Comparison of ENCODE assay signal across 27 cellular contexts in genomic region chr7:117679120-117679519, GRCh38.
"Had no signal": no experiment of that assay in that cellular context is flagged by ENCODE, and none has a peak within 500 bp of the region (broad histone marks: within the 10 kb centered on the region; RNA-seq: fewer than 3 reads in every experiment).

No MANE protein-coding gene starts in this region.

- H3K27me3 ChIP-seq: suprapubic skin, testis, thyroid gland, tibial artery, tibial nerve, transverse colon, upper lobe of left lung, upper lobe of right lung, uterus, vagina had no signal

- H3K9me3 ChIP-seq: stomach, suprapubic skin, testis, thoracic aorta, thyroid gland, tibial artery, tibial nerve, transverse colon, upper lobe of left lung, upper lobe of right lung, uterus, vagina had no signal

- H3K36me3 ChIP-seq: stomach, suprapubic skin, thoracic aorta, thyroid gland, tibial artery, tibial nerve, transverse colon, upper lobe of left lung, upper lobe of right lung, uterus, vagina had no signal

- H3K4me1 ChIP-seq: suprapubic skin, thyroid gland, tibial artery, tibial nerve, upper lobe of right lung, uterus, vagina had no signal

- FAIRE-seq: urothelium cell line had no signal

- ATAC-seq: stimulated activated effector memory CD8-positive, alpha-beta T cell treated with anti-CD3 and anti-CD28 coated beads, Interleukin-12 subunit alpha, Interleukin-12 subunit beta, amount 100 ng/mL, for 72 hours; stimulated activated memory B cell treated with anti-CD40 and anti-IgM and Interleukin-4, amounts not matched to agents 10 μg/mL and 1 μg/mL and 100 μg/mL, for 72 hours; stimulated activated naive B cell treated with anti-CD40 and anti-IgM and Interleukin-4, amounts not matched to agents 10 μg/mL and 1 μg/mL and 100 μg/mL, for 72 hours; stimulated activated naive CD8-positive, alpha-beta T cell treated with anti-CD3 and anti-CD28 coated beads, Interleukin-15, amount 100 ng/mL, for 72 hours; stimulated activated naive CD8-positive, alpha-beta T cell treated with anti-CD3 and anti-CD28 coated beads, Interleukin-15, Interleukin-2, amounts not matched to agents 100 U/mL and 50 U/mL, for 24 hours; upper lobe of right lung had no signal

- H3K27ac ChIP-seq: stomach, suprapubic skin, testis, thoracic aorta, thyroid gland, tibial artery, tibial nerve, transverse colon, upper lobe of left lung, upper lobe of right lung, uterus, vagina had no signal

- H3K4me3 ChIP-seq: stomach, suprapubic skin, testis, thoracic aorta, thyroid gland, tibial artery, tibial nerve, transverse colon, upper lobe of left lung, upper lobe of right lung, uterus, vagina had no signal

- DNase-seq: stimulated activated CD4-positive, alpha-beta T cell treated with anti-CD3 and anti-CD28 coated beads, Interleukin-2, amount 100 ng/mL, for 48 hours; stimulated activated CD4-positive, alpha-beta T cell treated with anti-CD3 and anti-CD28 coated beads, Interleukin-4, amount 100 ng/mL, for 1 hour; stimulated activated CD4-positive, alpha-beta T cell treated with anti-CD3 and anti-CD28 coated beads, Interleukin-4, amount 100 ng/mL, for 24 hours; stimulated activated CD4-positive, alpha-beta T cell treated with anti-CD3 and anti-CD28 coated beads, Interleukin-4, amount 100 ng/mL, for 4 hours; stimulated activated CD8-positive, alpha-beta memory T cell treated with anti-CD3 and anti-CD28 coated beads, Interleukin-4, amount 100 ng/mL, for 48 hours; stimulated activated naive B cell treated with anti-CD40 and anti-IgM and Interleukin-4, amounts not matched to agents 10 μg/mL and 1 μg/mL and 100 μg/mL, for 72 hours; stimulated activated naive CD4-positive, alpha-beta T cell; stimulated activated naive CD4-positive, alpha-beta T cell treated with Interleukin-2 at 50 U/mL for 16 hours; stimulated activated naive CD8-positive, alpha-beta T cell treated with anti-CD3 and anti-CD28 coated beads, Interleukin-15, amount 100 ng/mL, for 72 hours; stimulated activated naive CD8-positive, alpha-beta T cell treated with anti-CD3 and anti-CD28 coated beads, Interleukin-15, Interleukin-2, amounts not matched to agents 100 U/mL and 50 U/mL, for 24 hours; stomach; substantia nigra; testis; thyroid gland; tibial artery; transverse colon; trophoblast cell; upper lobe of left lung; upper lobe of right lung; uterus had no signal
